Comparison of ENCODE assay signal across 22 cellular contexts in the genomic region with DNA sequence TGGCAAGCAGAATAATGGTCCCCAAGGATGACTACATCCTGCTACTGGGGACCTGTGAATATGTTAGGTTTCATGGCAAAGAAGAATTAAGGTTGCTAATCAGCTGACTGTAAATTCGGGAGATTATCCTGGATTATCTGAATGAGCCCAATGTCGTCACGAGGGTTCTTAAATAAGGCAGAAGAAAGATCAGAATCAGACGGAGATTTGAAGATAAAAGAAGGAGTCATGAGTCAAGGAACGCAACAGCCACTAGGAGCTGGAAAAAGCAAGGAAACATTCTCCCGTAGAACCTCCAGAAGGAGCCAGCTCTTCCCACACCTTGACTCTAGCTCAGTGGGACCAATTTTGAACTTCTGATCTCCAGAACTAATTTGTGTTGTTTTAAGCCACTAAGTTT.
"Had no signal": no experiment of that assay in that cellular context is flagged by ENCODE, and none has a peak within 500 bp of the region (broad histone marks: within the 10 kb centered on the region; RNA-seq: fewer than 3 reads in every experiment).

No MANE protein-coding gene starts in this region.

- ATAC-seq: foreskin keratinocyte, gastroesophageal sphincter, heart left ventricle, left cardiac atrium, left lung, left ventricle myocardium superior, lower lobe of right lung, mucosa of descending colon had no signal

- H3K36me3 ChIP-seq: esophagus muscularis mucosa, gastroesophageal sphincter, heart left ventricle, left lung, lower lobe of right lung had no signal

- DNase-seq: dermis blood vessel endothelial cell; dorsolateral prefrontal cortex; effector CD4-positive, alpha-beta T cell; effector memory CD4-positive, alpha-beta T cell; foreskin keratinocyte; heart left ventricle; hypothalamus; left cardiac atrium; left lung; left ventricle myocardium superior; lower lobe of right lung; mesenchymal stem cell; mucosa of descending colon had no signal

- FAIRE-seq: colon, endothelial cell of umbilical vein, frontal cortex, islet of Langerhans, keratinocyte had no signal

- H3K4me2 ChIP-seq: hepatocyte had no signal

- H3K9me3 ChIP-seq: esophagus muscularis mucosa, gastroesophageal sphincter, heart left ventricle, left lung, lower lobe of right lung, mucosa of descending colon had no signal

- H3K27ac ChIP-seq: coronary artery, dorsolateral prefrontal cortex, esophagus muscularis mucosa, foreskin keratinocyte, gastroesophageal sphincter, heart left ventricle, hepatocyte, left lung, lower lobe of right lung had no signal

- H2AFZ ChIP-seq: hepatocyte had no signal

- H3K79me2 ChIP-seq: hepatocyte had no signal

- H3K27me3 ChIP-seq: esophagus muscularis mucosa, foreskin keratinocyte, gastroesophageal sphincter, heart left ventricle, hepatocyte, left lung had no signal

- H3K4me1 ChIP-seq: esophagus muscularis mucosa, foreskin keratinocyte, gastroesophageal sphincter, heart left ventricle, left lung, lower lobe of right lung had no signal

- H3K4me3 ChIP-seq: coronary artery, dorsolateral prefrontal cortex, esophagus muscularis mucosa, gastroesophageal sphincter, heart left ventricle, hepatocyte, left lung, lower lobe of right lung, mucosa of descending colon had no signal
